ENCODE assay signal across 38 cellular contexts in genomic region chr16:55820615-55821014, GRCh38. TPM values are rescaled to one million over a fixed set of nuclear protein-coding genes. Genes with fewer than 3 reads are reported as not detected.
"Had no signal": no experiment of that assay in that cellular context is flagged by ENCODE, and none has a peak within 500 bp of the region (broad histone marks: within the 10 kb centered on the region; RNA-seq: fewer than 3 reads in every experiment).

No MANE protein-coding gene starts in this region.

- H3K9me3 Mint-ChIP-seq: activated B cell treated with CpG ODN at 0.5 μM for 24 hours; activated CD4-positive, alpha-beta memory T cell treated with anti-CD3 and anti-CD28 coated beads for 36 hours; activated CD4-positive, alpha-beta T cell treated with anti-CD3 and anti-CD28 coated beads, Interleukin-2, amount 10 ng/mL, durations not matched to agents 24 days and 14 days; activated CD8-positive, alpha-beta T cell treated with anti-CD3 and anti-CD28 coated beads for 36 hours; activated naive CD4-positive, alpha-beta T cell treated with anti-CD3 and anti-CD28 coated beads for 36 hours; activated naive CD4-positive, alpha-beta T cell treated with anti-CD3 and anti-CD28 coated beads, Interleukin-2, amount 50 U/mL, for 72 hours; activated naive CD8-positive, alpha-beta T cell treated with anti-CD3 and anti-CD28 coated beads for 36 hours; activated T-cell treated with anti-CD3 and anti-CD28 coated beads, Interleukin-2, amount 50 U/mL, for 4 hours; activated T-cell treated with anti-CD3 and anti-CD28 coated beads, Interleukin-2, amount 50 U/mL, for 72 hours; activated T-helper 1 cell treated with anti-CD3 and anti-CD28 coated beads, Interleukin-12 subunit alpha, Interleukin-12 subunit beta, Interleukin-2, Interleukin-4 antibody, amounts not matched to agents 30 ng/mL and 10 ng/mL and 1 ng/mL, durations not matched to agents 14 hours and 24 hours and 36 hours; activated T-helper 17 cell treated with anti-CD3 and anti-CD28 coated beads, Interleukin-2, amount 50 U/mL, for 72 hours; T-helper 1 cell treated with Interleukin-12 subunit alpha and Interleukin-12 subunit beta and Interleukin-4 antibody, amounts not matched to agents 30 μg/mL and 1 μg/mL, for 36 hours; T-helper 2 cell treated with Interferon-gamma antibody and Interleukin-4, amounts not matched to agents 5 μg/mL and 100 μg/mL, for 36 hours had no signal

- H3K4me3 Mint-ChIP-seq: activated B cell treated with CpG ODN at 0.5 μM for 24 hours; activated CD4-positive, alpha-beta memory T cell treated with anti-CD3 and anti-CD28 coated beads for 36 hours; activated CD4-positive, alpha-beta T cell treated with anti-CD3 and anti-CD28 coated beads, Interleukin-2, amount 10 ng/mL, durations not matched to agents 24 days and 14 days; activated CD8-positive, alpha-beta T cell treated with anti-CD3 and anti-CD28 coated beads for 36 hours; activated naive CD4-positive, alpha-beta T cell treated with anti-CD3 and anti-CD28 coated beads for 36 hours; activated naive CD8-positive, alpha-beta T cell treated with anti-CD3 and anti-CD28 coated beads for 36 hours; activated T-cell treated with anti-CD3 and anti-CD28 coated beads, Interleukin-2, amount 50 U/mL, for 4 hours; activated T-cell treated with anti-CD3 and anti-CD28 coated beads, Interleukin-2, amount 50 U/mL, for 72 hours; activated T-helper 1 cell treated with anti-CD3 and anti-CD28 coated beads, Interleukin-12 subunit alpha, Interleukin-12 subunit beta, Interleukin-2, Interleukin-4 antibody, amounts not matched to agents 30 ng/mL and 10 ng/mL and 1 ng/mL, durations not matched to agents 14 hours and 24 hours and 36 hours; activated T-helper 17 cell treated with anti-CD3 and anti-CD28 coated beads, Interleukin-2, amount 50 U/mL, for 72 hours; T-helper 1 cell treated with Interleukin-12 subunit alpha and Interleukin-12 subunit beta and Interleukin-4 antibody, amounts not matched to agents 30 μg/mL and 1 μg/mL, for 36 hours; T-helper 2 cell treated with Interferon-gamma antibody and Interleukin-4, amounts not matched to agents 5 μg/mL and 100 μg/mL, for 36 hours had no signal

- H3K27me3 ChIP-seq: adrenal gland, body of pancreas, brain microvascular endothelial cell had no signal

- H3K9me3 ChIP-seq: adrenal gland, body of pancreas, breast epithelium had no signal

- DNase-seq: activated B cell treated with CpG ODN at 0.5 μM for 24 hours; activated CD4-positive, alpha-beta memory T cell treated with anti-CD3 and anti-CD28 coated beads for 36 hours; activated CD4-positive, alpha-beta T cell treated with anti-CD3 and anti-CD28 coated beads for 4 hours; activated CD4-positive, alpha-beta T cell treated with anti-CD3 and anti-CD28 coated beads, Interleukin-2, amount 10 ng/mL, durations not matched to agents 24 days and 14 days; activated CD4-positive, alpha-beta T cell treated with anti-CD3 and anti-CD28 coated beads, Interleukin-2, amount 50 U/mL, for 1 hour; activated CD4-positive, alpha-beta T cell treated with anti-CD3 and anti-CD28 coated beads, Interleukin-2, amount 50 U/mL, for 4 hours; activated CD4-positive, CD25-positive, alpha-beta regulatory T cell treated with anti-CD3 and anti-CD28 coated beads, Interleukin-2, amount 50 U/mL, for 72 hours; activated CD8-positive, alpha-beta memory T cell treated with anti-CD3 and anti-CD28 coated beads, Interleukin-2, amount 50 U/mL, for 4 hours; activated CD8-positive, alpha-beta T cell treated with anti-CD3 and anti-CD28 coated beads for 36 hours; activated effector memory CD4-positive, alpha-beta T cell treated with anti-CD3 and anti-CD28 coated beads, Interleukin-2, amount 50 U/mL, for 16 hours; activated gamma-delta T cell treated with Interleukin-2 at 50 U/mL for 16 hours; activated naive CD4-positive, alpha-beta T cell; activated naive CD4-positive, alpha-beta T cell treated with anti-CD3 and anti-CD28 coated beads for 36 hours; activated naive CD4-positive, alpha-beta T cell treated with anti-CD3 and anti-CD28 coated beads, Interleukin-2, amount 50 U/mL, for 16 hours; activated naive CD8-positive, alpha-beta T cell treated with anti-CD3 and anti-CD28 coated beads for 36 hours; activated T-cell treated with anti-CD3 and anti-CD28 coated beads for 4 hours; activated T-cell treated with anti-CD3 and anti-CD28 coated beads, Interleukin-2, amount 50 U/mL, for 1 hour; activated T-cell treated with anti-CD3 and anti-CD28 coated beads, Interleukin-2, amount 50 U/mL, for 4 hours; activated T-cell treated with anti-CD3 and anti-CD28 coated beads, Interleukin-2, amount 50 U/mL, for 72 hours; amniotic stem cell; aorta; body of pancreas; brain microvascular endothelial cell; central memory CD4-positive, alpha-beta T cell; T-helper 1 cell; T-helper 2 cell; T-helper 9 cell had no signal

- H3K4me1 ChIP-seq: adrenal gland, body of pancreas, breast epithelium had no signal

- H3K27ac ChIP-seq: adrenal gland, body of pancreas, brain microvascular endothelial cell, breast epithelium, VCaP had no signal

- H3K4me1 Mint-ChIP-seq: activated B cell treated with CpG ODN at 0.5 μM for 24 hours; activated CD4-positive, alpha-beta T cell treated with anti-CD3 and anti-CD28 coated beads, Interleukin-2, amount 10 ng/mL, durations not matched to agents 24 days and 14 days; activated naive CD8-positive, alpha-beta T cell treated with anti-CD3 and anti-CD28 coated beads for 36 hours; activated T-helper 17 cell treated with anti-CD3 and anti-CD28 coated beads, Interleukin-2, amount 50 U/mL, for 72 hours had no signal

- H3K36me3 ChIP-seq: adrenal gland, brain microvascular endothelial cell, breast epithelium had no signal

- H3K36me3 Mint-ChIP-seq: activated CD4-positive, alpha-beta memory T cell treated with anti-CD3 and anti-CD28 coated beads for 36 hours; activated naive CD4-positive, alpha-beta T cell treated with anti-CD3 and anti-CD28 coated beads, Interleukin-2, amount 50 U/mL, for 72 hours; activated naive CD8-positive, alpha-beta T cell treated with anti-CD3 and anti-CD28 coated beads for 36 hours had no signal

- H3K27ac Mint-ChIP-seq: activated B cell treated with CpG ODN at 0.5 μM for 24 hours; activated CD4-positive, alpha-beta memory T cell treated with anti-CD3 and anti-CD28 coated beads for 36 hours; activated CD4-positive, alpha-beta T cell treated with anti-CD3 and anti-CD28 coated beads, Interleukin-2, amount 10 ng/mL, durations not matched to agents 24 days and 14 days; activated CD8-positive, alpha-beta T cell treated with anti-CD3 and anti-CD28 coated beads for 36 hours; activated naive CD4-positive, alpha-beta T cell treated with anti-CD3 and anti-CD28 coated beads for 36 hours; activated naive CD4-positive, alpha-beta T cell treated with anti-CD3 and anti-CD28 coated beads, Interleukin-2, amount 50 U/mL, for 72 hours; activated naive CD8-positive, alpha-beta T cell treated with anti-CD3 and anti-CD28 coated beads for 36 hours; activated T-cell treated with anti-CD3 and anti-CD28 coated beads, Interleukin-2, amount 50 U/mL, for 72 hours; activated T-helper 1 cell treated with anti-CD3 and anti-CD28 coated beads, Interleukin-12 subunit alpha, Interleukin-12 subunit beta, Interleukin-2, Interleukin-4 antibody, amounts not matched to agents 30 ng/mL and 10 ng/mL and 1 ng/mL, durations not matched to agents 14 hours and 24 hours and 36 hours; activated T-helper 17 cell treated with anti-CD3 and anti-CD28 coated beads, Interleukin-2, amount 50 U/mL, for 72 hours; T-helper 1 cell treated with Interleukin-12 subunit alpha and Interleukin-12 subunit beta and Interleukin-4 antibody, amounts not matched to agents 30 μg/mL and 1 μg/mL, for 36 hours; T-helper 2 cell treated with Interferon-gamma antibody and Interleukin-4, amounts not matched to agents 5 μg/mL and 100 μg/mL, for 36 hours had no signal

- H3K4me3 ChIP-seq: adrenal gland, body of pancreas, breast epithelium had no signal

RNA-seq across cellular contexts. Expression of gene CES1, which starts 12.3 kb away (rescaled TPM):
- total RNA-seq: activated B cell treated with CpG ODN at 0.5 μM for 24 hours; activated CD4-positive, alpha-beta T cell treated with anti-CD3 and anti-CD28 coated beads, Interleukin-2, amount 10 ng/mL, durations not matched to agents 24 days and 14 days; activated CD8-positive, alpha-beta memory T cell treated with anti-CD3 and anti-CD28 coated beads for 36 hours; activated CD8-positive, alpha-beta T cell treated with anti-CD3 and anti-CD28 coated beads for 36 hours; activated naive CD4-positive, alpha-beta T cell treated with anti-CD3 and anti-CD28 coated beads for 36 hours; activated naive CD4-positive, alpha-beta T cell treated with anti-CD3 and anti-CD28 coated beads, Interleukin-2, amount 50 U/mL, for 72 hours; activated naive CD8-positive, alpha-beta T cell treated with anti-CD3 and anti-CD28 coated beads for 36 hours; activated T-cell treated with anti-CD3 and anti-CD28 coated beads, Interleukin-2, amount 50 U/mL, for 72 hours; activated T-helper 1 cell treated with anti-CD3 and anti-CD28 coated beads, Interleukin-12 subunit alpha, Interleukin-12 subunit beta, Interleukin-2, Interleukin-4 antibody, amounts not matched to agents 30 ng/mL and 10 ng/mL and 1 ng/mL, durations not matched to agents 14 hours and 24 hours and 36 hours; activated T-helper 17 cell treated with anti-CD3 and anti-CD28 coated beads, Interleukin-2, amount 50 U/mL, for 72 hours; astrocyte had no signal

RNA-seq across cellular contexts. Expression of gene CES5A, which starts 54.6 kb away (rescaled TPM):
- total RNA-seq: activated B cell treated with CpG ODN at 0.5 μM for 24 hours; activated CD4-positive, alpha-beta memory T cell treated with anti-CD3 and anti-CD28 coated beads for 36 hours; activated CD4-positive, alpha-beta T cell treated with anti-CD3 and anti-CD28 coated beads, Interleukin-2, amount 10 ng/mL, durations not matched to agents 24 days and 14 days; activated CD8-positive, alpha-beta memory T cell treated with anti-CD3 and anti-CD28 coated beads for 36 hours; activated CD8-positive, alpha-beta T cell treated with anti-CD3 and anti-CD28 coated beads for 36 hours; activated naive CD4-positive, alpha-beta T cell treated with anti-CD3 and anti-CD28 coated beads for 36 hours; activated naive CD4-positive, alpha-beta T cell treated with anti-CD3 and anti-CD28 coated beads, Interleukin-2, amount 50 U/mL, for 72 hours; activated naive CD8-positive, alpha-beta T cell treated with anti-CD3 and anti-CD28 coated beads for 36 hours; activated T-cell treated with anti-CD3 and anti-CD28 coated beads, Interleukin-2, amount 50 U/mL, for 4 hours; activated T-cell treated with anti-CD3 and anti-CD28 coated beads, Interleukin-2, amount 50 U/mL, for 72 hours; activated T-helper 1 cell treated with anti-CD3 and anti-CD28 coated beads, Interleukin-12 subunit alpha, Interleukin-12 subunit beta, Interleukin-2, Interleukin-4 antibody, amounts not matched to agents 30 ng/mL and 10 ng/mL and 1 ng/mL, durations not matched to agents 14 hours and 24 hours and 36 hours; activated T-helper 17 cell treated with anti-CD3 and anti-CD28 coated beads, Interleukin-2, amount 50 U/mL, for 72 hours; aorta; astrocyte; body of pancreas; breast epithelium; cardiac septum had no signal
- polyA plus RNA-seq: aorta had no signal
